In the genomic region with DNA sequence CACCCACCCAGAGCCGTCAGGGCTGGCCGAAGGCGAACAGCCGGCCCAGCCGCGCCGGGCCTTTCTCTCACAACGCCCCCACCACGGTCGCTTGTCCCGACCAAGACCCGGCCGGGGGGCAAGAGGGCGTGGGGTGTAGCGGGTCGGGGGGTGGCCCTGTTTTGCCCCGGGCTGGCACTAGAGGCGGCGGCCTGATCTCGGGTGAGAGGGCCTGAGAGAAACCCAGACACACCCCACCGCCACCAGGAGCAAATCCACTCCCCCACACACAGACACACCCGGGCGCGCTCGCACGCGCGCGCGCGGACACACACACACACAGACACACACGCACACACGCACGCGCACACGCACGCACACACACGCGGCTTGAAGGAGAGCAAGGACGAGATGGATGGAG, we compare ENCODE assay signal across 8 cellular contexts.
DNase-seq lines count a peak whose midpoint lies in the region; ATAC-seq and TF ChIP-seq lines count a peak whose summit lies in the region.
"Not testable (repeated sequence)": the region's sequence is repeated elsewhere in the genome, so short reads cannot be mapped to it uniquely, and the experiment has no call there.

No MANE protein-coding gene starts in this region.

- not testable (repeated sequence) for H2AFZ ChIP-seq in PC-3 (ENCODE audit: low read length)

- not testable (repeated sequence) for H3K79me2 ChIP-seq in PC-3 (ENCODE audit: low read length)

- H3K9me3 Mint-ChIP-seq in memory B cell, result not testable (repeated sequence)

- H3K36me3 Mint-ChIP-seq in memory B cell, result not testable (repeated sequence)

- H4K20me1 ChIP-seq in PC-3 (ENCODE audit: low read length), result not testable (repeated sequence)

- not testable (repeated sequence) for TF ChIP-seq CTCF in PC-3 (conservative IDR thresholded peaks at IDR 0.05; ENCODE audit: low read depth, low read length); adrenal gland (IDR thresholded peaks at IDR 0.05); gastroesophageal sphincter (IDR thresholded peaks at IDR 0.05); spleen (IDR thresholded peaks at IDR 0.05 in 8 of 11, conservative IDR thresholded peaks at IDR 0.05 in 3 of 11); upper lobe of right lung (IDR thresholded peaks at IDR 0.05)

- H3K4me2 ChIP-seq in PC-3 (ENCODE audit: low read length), result 0 out of 2 replicates have a peak overlapping the region, but pooled peaks have one; percentile 28

- peak; percentile 29 for DNase-seq in EL
- DNase-seq in PC-3, result not testable (repeated sequence)
- DNase-seq in activated CD4-positive, alpha-beta T cell treated with anti-CD3 and anti-CD28 coated beads, Interleukin-2, amount 50 U/mL, for 48 hours, result peak; percentile 12 to 44
- DNase-seq in adrenal gland, result peak; percentile 48 to 78 (median 61)
- peak; percentile 64 to 65 for DNase-seq in memory B cell (ENCODE audit: low spot score in 2 of 2)
- peak; percentile 89 for DNase-seq in spleen
- peak; percentile 77 for DNase-seq in upper lobe of right lung

- not testable (repeated sequence) for H3K27ac Mint-ChIP-seq in memory B cell

- not testable (repeated sequence) for TF ChIP-seq EP300 in gastroesophageal sphincter (IDR thresholded peaks at IDR 0.05)

- not testable (repeated sequence) for H3K9me2 ChIP-seq in PC-3 (replicated peaks; ENCODE audit: low read length)

- H3K4me3 Mint-ChIP-seq in memory B cell, result not testable (repeated sequence)

- not testable (repeated sequence) for H3K4me1 ChIP-seq in PC-3 (ENCODE audit: insufficient read depth, low read length); adrenal gland (replicated peaks in 1 of 2); spleen; upper lobe of right lung
- H3K4me1 ChIP-seq in gastroesophageal sphincter, result peaks cover 0 to 10% (median 2%) of the 10 kb centered on the region in 3 donors

- H3K36me3 ChIP-seq in PC-3 (ENCODE audit: low read depth, low read length); adrenal gland (replicated peaks in 1 of 2); gastroesophageal sphincter; spleen; upper lobe of right lung: not testable (repeated sequence)

- H3K27me3 ChIP-seq in PC-3 (ENCODE audit: low read length); adrenal gland; gastroesophageal sphincter; spleen (replicated peaks in 1 of 7); upper lobe of right lung: not testable (repeated sequence)

- not testable (repeated sequence) for H3K4me1 Mint-ChIP-seq in memory B cell

- not testable (repeated sequence) for H3K9ac ChIP-seq in PC-3 (ENCODE audit: low read length)

- TF ChIP-seq POLR2A in adrenal gland (IDR thresholded peaks at IDR 0.05); gastroesophageal sphincter (IDR thresholded peaks at IDR 0.05): not testable (repeated sequence)
- peak in 1 of 3 donors; percentile 52 for TF ChIP-seq POLR2A in spleen (IDR thresholded peaks at IDR 0.05)

- CTCF ChIA-PET in PC-3 (lab: Charles Lee), result not testable (repeated sequence)

- not testable (repeated sequence) for H3K27ac ChIP-seq in PC-3 (ENCODE audit: low read length); upper lobe of right lung
- H3K27ac ChIP-seq in adrenal gland, result peak overlapping the region in 2 of 5 donors; percentile 18 to 41
- H3K27ac ChIP-seq in gastroesophageal sphincter, result peak overlapping the region in 1 of 4 donors; percentile 2
- H3K27ac ChIP-seq in spleen, result peak overlapping the region in 1 of 8 donors; percentile 2

- not testable (repeated sequence) for H3K9me3 ChIP-seq in PC-3 (ENCODE audit: low read length); adrenal gland (replicated peaks in 1 of 3); gastroesophageal sphincter; spleen; upper lobe of right lung

- BruUV-seq in PC-3 (replicated peaks; lab: Mats Ljungman, UMichigan), result not testable (repeated sequence)

- not testable (repeated sequence) for H3K27me3 Mint-ChIP-seq in memory B cell

- WGBS in adrenal gland, 4 donors, result 4 to 35% (median 33%) methylated on average over 10 to 40 of the region's 40 CpGs
- 73% methylated on average over 7 of the region's 40 CpGs; no CpG with 5 or more reads in 1 of the 2 donors for WGBS in gastroesophageal sphincter (ENCODE audit: low coverage in 1 of 2), 2 donors
- WGBS in spleen, 5 donors, result 4 to 54% (median 42%) methylated on average over 19 to 40 of the region's 40 CpGs

- ATAC-seq in PC-3; gastroesophageal sphincter; memory B cell (ENCODE audit: low read depth); upper lobe of right lung: not testable (repeated sequence)

- not testable (repeated sequence) for H3F3A ChIP-seq in PC-3 (ENCODE audit: low read length, unreplicated experiment)

- not testable (repeated sequence) for H3K4me3 ChIP-seq in PC-3 (ENCODE audit: low read length)
- peak overlapping the region in 1 of 4 donors; percentile 37 for H3K4me3 ChIP-seq in adrenal gland
- H3K4me3 ChIP-seq in gastroesophageal sphincter, result peak overlapping the region; percentile 33 to 49
- H3K4me3 ChIP-seq in spleen, result peak overlapping the region in 7 of 8 donors; percentile 35 to 59 (median 41)
- H3K4me3 ChIP-seq in upper lobe of right lung, result peak overlapping the region; percentile 41

- POLR2A ChIA-PET in PC-3 (lab: Charles Lee; ENCODE audit: unreplicated experiment), result not testable (repeated sequence)

- intact Hi-C loops in PC-3 (cut with micrococcal nuclease); adrenal gland (cut with DNase I); spleen (cut with DNase I; ENCODE audit: low total_unique reads); upper lobe of right lung (cut with DNase I): not testable (repeated sequence)
